Comparison of ENCODE assay signal across 24 cellular contexts in the genomic region with DNA sequence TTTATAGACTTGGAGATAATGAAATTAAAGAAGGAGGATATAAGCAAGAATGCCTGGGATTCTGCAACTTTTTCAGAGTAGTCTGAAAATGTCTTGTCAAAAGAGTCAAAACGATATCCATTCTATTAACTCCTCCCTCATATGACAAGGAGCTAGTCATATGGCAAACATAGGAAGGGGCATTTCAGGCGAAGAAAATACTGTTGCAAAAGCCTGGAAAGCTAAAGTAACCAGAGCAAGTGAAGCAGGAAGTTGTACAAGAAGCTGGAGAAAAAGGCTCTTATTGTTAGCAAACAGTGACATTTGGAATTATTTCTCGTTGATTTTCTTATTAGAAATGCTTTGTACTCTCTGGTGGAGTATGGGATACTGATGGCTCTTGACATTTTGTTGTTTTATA.
"Had no signal": no experiment of that assay in that cellular context is flagged by ENCODE, and none has a peak within 500 bp of the region (broad histone marks: within the 10 kb centered on the region; RNA-seq: fewer than 3 reads in every experiment).

No MANE protein-coding gene starts in this region.

- H3K36me3 ChIP-seq: esophagus squamous epithelium, gastroesophageal sphincter, heart left ventricle, left lung, lower lobe of right lung had no signal

- H3K27me3 ChIP-seq: dorsolateral prefrontal cortex, esophagus squamous epithelium, gastroesophageal sphincter, heart left ventricle, hepatocyte, left lung had no signal

- FAIRE-seq: colon, endothelial cell of umbilical vein, frontal cortex, keratinocyte had no signal

- H3K4me1 ChIP-seq: esophagus squamous epithelium, gastroesophageal sphincter, heart left ventricle, left lung, lower lobe of right lung had no signal

- DNase-seq: dermis blood vessel endothelial cell; dorsolateral prefrontal cortex; effector CD4-positive, alpha-beta T cell; effector memory CD4-positive, alpha-beta T cell; erythroblast; esophagus squamous epithelium; foreskin fibroblast; heart left ventricle; hypothalamus; left cardiac atrium; left lung; left ventricle myocardium superior; lower lobe of right lung; mesenchymal stem cell; mucosa of descending colon; naive B cell had no signal

- H2AFZ ChIP-seq: hepatocyte had no signal

- H3K79me2 ChIP-seq: hepatocyte had no signal

- H3K27ac ChIP-seq: coronary artery, dorsolateral prefrontal cortex, epithelial cell of prostate, esophagus squamous epithelium, gastroesophageal sphincter, heart left ventricle, hepatocyte, left lung, lower lobe of right lung had no signal

- H3K4me2 ChIP-seq: hepatocyte had no signal

- H3K4me3 ChIP-seq: coronary artery, dorsolateral prefrontal cortex, esophagus squamous epithelium, gastroesophageal sphincter, heart left ventricle, hepatocyte, left lung, lower lobe of right lung, mucosa of descending colon had no signal

- H3K9me3 ChIP-seq: esophagus squamous epithelium, gastroesophageal sphincter, left lung, lower lobe of right lung had no signal
